In genomic region chr14:77612011-77612620, GRCh38 we compare ENCODE assay signal across 11 cellular contexts. TPM values are rescaled to one million over a fixed set of nuclear protein-coding genes. Genes with fewer than 3 reads are reported as not detected.
DNase-seq lines count a peak whose midpoint lies in the region; ATAC-seq lines count a peak whose summit lies in the region.
"Had no signal": no experiment of that assay in that cellular context is flagged by ENCODE, and none has a peak within 500 bp of the region (broad histone marks: within the 10 kb centered on the region; RNA-seq: fewer than 3 reads in every experiment).

No MANE protein-coding gene starts in this region.

- no peaks in the 10 kb centered on the region for H3K9me3 Mint-ChIP-seq in activated T-cell treated with anti-CD3 and anti-CD28 coated beads, Interleukin-2, amount 50 U/mL, for 72 hours
- no peaks in the 10 kb centered on the region for H3K9me3 Mint-ChIP-seq in activated T-cell treated with anti-CD3 and anti-CD28 coated beads, Interleukin-2, amount 50 U/mL, for 24 hours
- H3K9me3 Mint-ChIP-seq in activated T-helper 17 cell treated with anti-CD3 and anti-CD28 coated beads, Interleukin-2, amount 50 U/mL, for 72 hours = no peaks in the 10 kb centered on the region

- no peak for ATAC-seq in activated T-cell treated with anti-CD3 and anti-CD28 coated beads, Interleukin-2, amount 50 U/mL, for 72 hours (replicated peaks in 1 of 2)
- no peak for ATAC-seq in activated T-helper 17 cell treated with anti-CD3 and anti-CD28 coated beads, Interleukin-2, amount 50 U/mL, for 72 hours (replicated peaks)
- ATAC-seq in GM18520 (IDR thresholded peaks at IDR 0.05; ENCODE audit: unreplicated experiment) (no peak), GM18909 (IDR thresholded peaks at IDR 0.05; ENCODE audit: poor library complexity, unreplicated experiment) (no peak), HG03520 (IDR thresholded peaks at IDR 0.05; ENCODE audit: unreplicated experiment) (no peak)

- H3K9me3 ChIP-seq in iPS-20b (ENCODE audit: insufficient read depth, low read depth, low read length) = no peaks in the 10 kb centered on the region

- H3K9ac ChIP-seq in iPS-20b (ENCODE audit: low read depth, low read length) = peak overlapping the region; percentile 16; the same call in 1 of the 2 replicates

- H3K27ac ChIP-seq in iPS-20b (ENCODE audit: low read length) = no peak overlapping the region

- peaks cover 24% of the 10 kb centered on the region for H3K4me1 ChIP-seq in iPS-20b (ENCODE audit: insufficient read depth, low read length)

- no peaks in the 10 kb centered on the region for H3K27me3 ChIP-seq in iPS-20b (ENCODE audit: insufficient read depth, low read length)

- H3K27ac Mint-ChIP-seq in activated T-cell treated with anti-CD3 and anti-CD28 coated beads, Interleukin-2, amount 50 U/mL, for 72 hours = peak overlapping the region; percentile 43
- no peak overlapping the region for H3K27ac Mint-ChIP-seq in activated T-cell treated with anti-CD3 and anti-CD28 coated beads, Interleukin-2, amount 50 U/mL, for 24 hours
- peak overlapping the region; percentile 77 for H3K27ac Mint-ChIP-seq in activated T-helper 17 cell treated with anti-CD3 and anti-CD28 coated beads, Interleukin-2, amount 50 U/mL, for 72 hours

- H3K4me1 Mint-ChIP-seq in activated T-cell treated with anti-CD3 and anti-CD28 coated beads, Interleukin-2, amount 50 U/mL, for 72 hours (ENCODE audit: low read depth) = peaks cover 52% of the 10 kb centered on the region
- peaks cover 60% of the 10 kb centered on the region for H3K4me1 Mint-ChIP-seq in activated T-cell treated with anti-CD3 and anti-CD28 coated beads, Interleukin-2, amount 50 U/mL, for 24 hours (ENCODE audit: low read depth)
- H3K4me1 Mint-ChIP-seq in activated T-helper 17 cell treated with anti-CD3 and anti-CD28 coated beads, Interleukin-2, amount 50 U/mL, for 72 hours = peaks cover 35% of the 10 kb centered on the region

- H3K4me3 Mint-ChIP-seq in activated T-cell treated with anti-CD3 and anti-CD28 coated beads, Interleukin-2, amount 50 U/mL, for 72 hours = peak overlapping the region in 1 of 2 donors; percentile 45
- H3K4me3 Mint-ChIP-seq in activated T-cell treated with anti-CD3 and anti-CD28 coated beads, Interleukin-2, amount 50 U/mL, for 24 hours = no peak overlapping the region
- no peak overlapping the region for H3K4me3 Mint-ChIP-seq in activated T-helper 17 cell treated with anti-CD3 and anti-CD28 coated beads, Interleukin-2, amount 50 U/mL, for 72 hours

- peaks cover 2 to 8% of the 10 kb centered on the region in 2 donors for H3K36me3 Mint-ChIP-seq in activated T-cell treated with anti-CD3 and anti-CD28 coated beads, Interleukin-2, amount 50 U/mL, for 72 hours (ENCODE audit: insufficient read depth in 2 of 2)
- H3K36me3 Mint-ChIP-seq in activated T-cell treated with anti-CD3 and anti-CD28 coated beads, Interleukin-2, amount 50 U/mL, for 24 hours (ENCODE audit: low read depth) = peaks cover 25% of the 10 kb centered on the region
- peaks cover 21% of the 10 kb centered on the region for H3K36me3 Mint-ChIP-seq in activated T-helper 17 cell treated with anti-CD3 and anti-CD28 coated beads, Interleukin-2, amount 50 U/mL, for 72 hours (ENCODE audit: low read depth)

- no peak for DNase-seq in activated T-cell treated with anti-CD3 and anti-CD28 coated beads, Interleukin-2, amount 50 U/mL, for 72 hours
- no peak for DNase-seq in activated T-cell treated with anti-CD3 and anti-CD28 coated beads, Interleukin-2, amount 50 U/mL, for 24 hours
- DNase-seq in superior temporal gyrus (ENCODE audit: extremely low spot score) = peak; percentile 76
- DNase-seq: activated gamma-delta T cell, DMS79, NCI-H1105 had no signal

- H3K36me3 ChIP-seq in iPS-20b (ENCODE audit: insufficient read depth, low read depth, low read length) = no peaks in the 10 kb centered on the region

- no peak overlapping the region for H3K4me3 ChIP-seq in iPS-20b (ENCODE audit: low read length)

- H3K27me3 Mint-ChIP-seq in activated T-cell treated with anti-CD3 and anti-CD28 coated beads, Interleukin-2, amount 50 U/mL, for 72 hours (ENCODE audit: low read depth) = no peaks in the 10 kb centered on the region
- no peaks in the 10 kb centered on the region for H3K27me3 Mint-ChIP-seq in activated T-cell treated with anti-CD3 and anti-CD28 coated beads, Interleukin-2, amount 50 U/mL, for 24 hours
- H3K27me3 Mint-ChIP-seq in activated T-helper 17 cell treated with anti-CD3 and anti-CD28 coated beads, Interleukin-2, amount 50 U/mL, for 72 hours = no peaks in the 10 kb centered on the region

RNA-seq across cellular contexts. Expression of gene SPTLC2, which starts 4.3 kb away (rescaled TPM):
- 10 to 100 TPM; 18.4 to 20.6 TPM for total RNA-seq in activated T-cell treated with anti-CD3 and anti-CD28 coated beads, Interleukin-2, amount 50 U/mL, for 72 hours
- 10 to 100 TPM; 17.4 to 27.2 TPM for total RNA-seq in activated T-helper 17 cell treated with anti-CD3 and anti-CD28 coated beads, Interleukin-2, amount 50 U/mL, for 72 hours
